ENCODE assay signal across 25 cellular contexts in the genomic region with DNA sequence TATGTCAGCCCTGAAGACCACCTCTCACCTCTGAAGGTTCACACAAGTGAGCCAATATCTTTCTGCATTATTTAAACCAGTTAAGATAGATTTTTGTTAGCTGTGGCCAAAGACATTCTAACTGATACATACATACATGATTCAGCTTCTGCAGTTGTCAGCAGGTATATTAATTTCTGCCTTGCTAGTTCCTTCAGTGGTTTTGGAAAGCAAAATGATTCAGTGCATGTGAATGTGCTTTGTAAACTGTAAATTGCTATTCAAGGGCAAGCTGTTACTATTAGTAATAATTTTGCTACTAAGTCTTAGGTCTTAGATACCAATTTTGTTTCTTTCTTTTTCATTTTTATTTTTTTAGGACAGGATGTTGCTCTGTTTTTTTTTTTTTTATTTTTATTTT.
DNase-seq lines count a peak whose midpoint lies in the region; ATAC-seq and TF ChIP-seq lines count a peak whose summit lies in the region.
"Had no signal": no experiment of that assay in that cellular context is flagged by ENCODE, and none has a peak within 500 bp of the region (broad histone marks: within the 10 kb centered on the region; RNA-seq: fewer than 3 reads in every experiment).

No MANE protein-coding gene starts in this region.

- H4K20me1 ChIP-seq in smooth muscle cell (ENCODE audit: low read depth): no peaks in the 10 kb centered on the region

- H3K36me3 Mint-ChIP-seq in stimulated activated memory B cell treated with anti-CD40 and anti-IgM and Interleukin-4, amounts not matched to agents 10 μg/mL and 1 μg/mL and 100 μg/mL, for 72 hours: peaks cover 6% of the 10 kb centered on the region
- H3K36me3 Mint-ChIP-seq: immature natural killer cell had no signal

- H3K9ac ChIP-seq in smooth muscle cell (ENCODE audit: low read depth): no peak overlapping the region

- H3K79me2 ChIP-seq in smooth muscle cell (ENCODE audit: low read depth): no peaks in the 10 kb centered on the region

- DNase-seq in GM04504 (ENCODE audit: low read depth): peak; percentile 44
- DNase-seq in fibroblast of pulmonary artery (ENCODE audit: low read depth): peak; percentile 42
- no peak for DNase-seq in smooth muscle cell (lab: John Stamatoyannopoulos, UW; ENCODE audit: unreplicated experiment)
- DNase-seq in COR-L47 (lab: John Stamatoyannopoulos, UW): no peak
- no peak for DNase-seq in activated effector memory CD4-positive, alpha-beta T cell treated with anti-CD3 and anti-CD28 coated beads, Interleukin-2, amount 50 U/mL, for 16 hours
- DNase-seq: activated B cell treated with CpG ODN at 0.5 μM for 24 hours; activated CD8-positive, alpha-beta T cell treated with anti-CD3 and anti-CD28 coated beads, Interleukin-2, amount 10 ng/mL, durations not matched to agents 7 days and 5 days; activated T-cell treated with anti-CD3 and anti-CD28 coated beads, Interleukin-2, amount 50 U/mL, for 48 hours; DMS79; effector memory CD8-positive, alpha-beta T cell; gastrocnemius medialis; immature natural killer cell; naive B cell; NCI-H1694 treated with DMSO at 0.1 percent for 48 hours; NCI-H446 treated with DMSO at 0.1 percent for 48 hours; posterior cingulate gyrus; SIG-M5; T-helper 17 cell had no signal

- H3K9me3 ChIP-seq in smooth muscle cell (replicated peaks; ENCODE audit: low read depth): no peaks in the 10 kb centered on the region
- H3K9me3 ChIP-seq: gastrocnemius medialis, thoracic aorta had no signal

- H3K9me3 Mint-ChIP-seq in stimulated activated memory B cell treated with anti-CD40 and anti-IgM and Interleukin-4, amounts not matched to agents 10 μg/mL and 1 μg/mL and 100 μg/mL, for 72 hours: no peaks in the 10 kb centered on the region
- H3K9me3 Mint-ChIP-seq: activated B cell treated with CpG ODN at 0.5 μM for 24 hours; effector memory CD8-positive, alpha-beta T cell; immature natural killer cell had no signal

- H3K27me3 Mint-ChIP-seq in stimulated activated memory B cell treated with anti-CD40 and anti-IgM and Interleukin-4, amounts not matched to agents 10 μg/mL and 1 μg/mL and 100 μg/mL, for 72 hours: no peaks in the 10 kb centered on the region
- H3K27me3 Mint-ChIP-seq: activated B cell treated with CpG ODN at 0.5 μM for 24 hours; activated naive CD8-positive, alpha-beta T cell; effector memory CD8-positive, alpha-beta T cell; naive B cell; T-helper 17 cell had no signal

- peak overlapping the region; percentile 33 for H3K4me2 ChIP-seq in smooth muscle cell

- H3F3A ChIP-seq in smooth muscle cell (ENCODE audit: low read depth): no peaks in the 10 kb centered on the region

- no peak overlapping the region for H3K4me3 Mint-ChIP-seq in stimulated activated memory B cell treated with anti-CD40 and anti-IgM and Interleukin-4, amounts not matched to agents 10 μg/mL and 1 μg/mL and 100 μg/mL, for 72 hours
- H3K4me3 Mint-ChIP-seq: activated B cell treated with CpG ODN at 0.5 μM for 24 hours; activated CD8-positive, alpha-beta T cell treated with anti-CD3 and anti-CD28 coated beads, Interleukin-2, amount 10 ng/mL, durations not matched to agents 7 days and 5 days; activated naive CD8-positive, alpha-beta T cell; effector memory CD8-positive, alpha-beta T cell; immature natural killer cell; naive B cell; T-helper 17 cell had no signal

- no peaks in the 10 kb centered on the region for H3K36me3 ChIP-seq in smooth muscle cell (ENCODE audit: low read depth)
- H3K36me3 ChIP-seq: cardiac muscle cell, gastrocnemius medialis, thoracic aorta had no signal

- no peaks in the 10 kb centered on the region for H3K27me3 ChIP-seq in smooth muscle cell (ENCODE audit: low read depth)
- H3K27me3 ChIP-seq: cardiac muscle cell, gastrocnemius medialis had no signal

- no peaks in the 10 kb centered on the region for H3K4me1 ChIP-seq in smooth muscle cell (ENCODE audit: low read depth)

- H3K4me1 Mint-ChIP-seq in stimulated activated memory B cell treated with anti-CD40 and anti-IgM and Interleukin-4, amounts not matched to agents 10 μg/mL and 1 μg/mL and 100 μg/mL, for 72 hours: peaks cover 6% of the 10 kb centered on the region
- H3K4me1 Mint-ChIP-seq: activated B cell treated with CpG ODN at 0.5 μM for 24 hours, immature natural killer cell had no signal

- H3K27ac ChIP-seq in smooth muscle cell (ENCODE audit: low read depth): no peak overlapping the region
- H3K27ac ChIP-seq: C4-2B, cardiac muscle cell, gastrocnemius medialis, thoracic aorta had no signal

- TF ChIP-seq CTCF in fibroblast of pulmonary artery (IDR thresholded peaks at IDR 0.05; ENCODE audit: low read length, missing control alignments) (no peak), smooth muscle cell (IDR thresholded peaks at IDR 0.05; ENCODE audit: borderline replicate concordance, insufficient read depth, poor library complexity, severe bottlenecking) (no peak)

- no peak overlapping the region for H3K4me3 ChIP-seq in fibroblast of pulmonary artery (replicated peaks; ENCODE audit: low read depth, low read length)
- no peak overlapping the region for H3K4me3 ChIP-seq in smooth muscle cell
- H3K4me3 ChIP-seq: cardiac muscle cell, gastrocnemius medialis, lung, thoracic aorta had no signal

- H2AFZ ChIP-seq in smooth muscle cell (ENCODE audit: low read depth): no peak overlapping the region

- H3K27ac Mint-ChIP-seq in stimulated activated memory B cell treated with anti-CD40 and anti-IgM and Interleukin-4, amounts not matched to agents 10 μg/mL and 1 μg/mL and 100 μg/mL, for 72 hours: no peak overlapping the region
- H3K27ac Mint-ChIP-seq: activated B cell treated with CpG ODN at 0.5 μM for 24 hours; activated CD8-positive, alpha-beta T cell treated with anti-CD3 and anti-CD28 coated beads, Interleukin-2, amount 10 ng/mL, durations not matched to agents 7 days and 5 days; activated naive CD8-positive, alpha-beta T cell; effector memory CD8-positive, alpha-beta T cell; immature natural killer cell; naive B cell; T-helper 17 cell had no signal

- peak; percentile 81 for ATAC-seq in SK-N-SH treated with all-trans-retinoic acid at 6 μM for 48 hours
- no peak for ATAC-seq in stimulated activated memory B cell treated with anti-CD40 and anti-IgM and Interleukin-4, amounts not matched to agents 10 μg/mL and 1 μg/mL and 100 μg/mL, for 72 hours
- ATAC-seq: activated CD8-positive, alpha-beta T cell treated with anti-CD3 and anti-CD28 coated beads, Interleukin-2, amount 10 ng/mL, durations not matched to agents 7 days and 5 days; effector memory CD8-positive, alpha-beta T cell; gastrocnemius medialis; T-helper 17 cell had no signal

TF ChIP-seq in SK-N-SH treated with all-trans-retinoic acid at 6 μM for 48 hours, 23 proteins besides CTCF, POLR2A, EP300 and RAD21:
- TF ChIP-seq ZNF8 (CRISPR knock-in tag; IDR thresholded peaks at IDR 0.05) (no peak), ZNF70 (CRISPR knock-in tag; IDR thresholded peaks at IDR 0.05) (no peak), GLIS3 (CRISPR knock-in tag; IDR thresholded peaks at IDR 0.05) (no peak), ARNTL (CRISPR knock-in tag; IDR thresholded peaks at IDR 0.05; ENCODE audit: borderline replicate concordance, low read depth) (no peak), ESRRG (CRISPR knock-in tag; IDR thresholded peaks at IDR 0.05) (no peak), ZFP3 (CRISPR knock-in tag; IDR thresholded peaks at IDR 0.05) (no peak), BACH2 (CRISPR knock-in tag; IDR thresholded peaks at IDR 0.05; ENCODE audit: borderline replicate concordance) (no peak)
- TF ChIP-seq, protein P1, sequence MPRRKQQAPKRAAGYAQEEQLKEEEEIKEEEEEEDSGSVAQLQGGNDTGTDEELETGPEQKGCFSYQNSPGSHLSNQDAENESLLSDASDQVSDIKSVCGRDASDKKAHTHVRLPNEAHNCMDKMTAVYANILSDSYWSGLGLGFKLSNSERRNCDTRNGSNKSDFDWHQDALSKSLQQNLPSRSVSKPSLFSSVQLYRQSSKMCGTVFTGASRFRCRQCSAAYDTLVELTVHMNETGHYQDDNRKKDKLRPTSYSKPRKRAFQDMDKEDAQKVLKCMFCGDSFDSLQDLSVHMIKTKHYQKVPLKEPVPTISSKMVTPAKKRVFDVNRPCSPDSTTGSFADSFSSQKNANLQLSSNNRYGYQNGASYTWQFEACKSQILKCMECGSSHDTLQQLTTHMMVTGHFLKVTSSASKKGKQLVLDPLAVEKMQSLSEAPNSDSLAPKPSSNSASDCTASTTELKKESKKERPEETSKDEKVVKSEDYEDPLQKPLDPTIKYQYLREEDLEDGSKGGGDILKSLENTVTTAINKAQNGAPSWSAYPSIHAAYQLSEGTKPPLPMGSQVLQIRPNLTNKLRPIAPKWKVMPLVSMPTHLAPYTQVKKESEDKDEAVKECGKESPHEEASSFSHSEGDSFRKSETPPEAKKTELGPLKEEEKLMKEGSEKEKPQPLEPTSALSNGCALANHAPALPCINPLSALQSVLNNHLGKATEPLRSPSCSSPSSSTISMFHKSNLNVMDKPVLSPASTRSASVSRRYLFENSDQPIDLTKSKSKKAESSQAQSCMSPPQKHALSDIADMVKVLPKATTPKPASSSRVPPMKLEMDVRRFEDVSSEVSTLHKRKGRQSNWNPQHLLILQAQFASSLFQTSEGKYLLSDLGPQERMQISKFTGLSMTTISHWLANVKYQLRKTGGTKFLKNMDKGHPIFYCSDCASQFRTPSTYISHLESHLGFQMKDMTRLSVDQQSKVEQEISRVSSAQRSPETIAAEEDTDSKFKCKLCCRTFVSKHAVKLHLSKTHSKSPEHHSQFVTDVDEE (CRISPR knock-in tag; IDR thresholded peaks at IDR 0.05): no peak
- TF ChIP-seq, protein P2, sequence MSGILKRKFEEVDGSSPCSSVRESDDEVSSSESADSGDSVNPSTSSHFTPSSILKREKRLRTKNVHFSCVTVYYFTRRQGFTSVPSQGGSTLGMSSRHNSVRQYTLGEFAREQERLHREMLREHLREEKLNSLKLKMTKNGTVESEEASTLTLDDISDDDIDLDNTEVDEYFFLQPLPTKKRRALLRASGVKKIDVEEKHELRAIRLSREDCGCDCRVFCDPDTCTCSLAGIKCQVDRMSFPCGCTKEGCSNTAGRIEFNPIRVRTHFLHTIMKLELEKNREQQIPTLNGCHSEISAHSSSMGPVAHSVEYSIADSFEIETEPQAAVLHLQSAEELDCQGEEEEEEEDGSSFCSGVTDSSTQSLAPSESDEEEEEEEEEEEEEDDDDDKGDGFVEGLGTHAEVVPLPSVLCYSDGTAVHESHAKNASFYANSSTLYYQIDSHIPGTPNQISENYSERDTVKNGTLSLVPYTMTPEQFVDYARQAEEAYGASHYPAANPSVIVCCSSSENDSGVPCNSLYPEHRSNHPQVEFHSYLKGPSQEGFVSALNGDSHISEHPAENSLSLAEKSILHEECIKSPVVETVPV (CRISPR knock-in tag; IDR thresholded peaks at IDR 0.05): no peak

Comparison
In these comparisons a context has a peak if more than half of its experiments do, and no peak if none do; other contexts are left out.
1. DNase-seq: peak in GM04504 (single experiment) and fibroblast of pulmonary artery (single experiment); none in smooth muscle cell (single experiment), COR-L47 (single experiment) and activated effector memory CD4-positive, alpha-beta T cell treated with anti-CD3 and anti-CD28 coated beads, Interleukin-2, amount 50 U/mL, for 16 hours (single experiment).